In the genomic region with DNA sequence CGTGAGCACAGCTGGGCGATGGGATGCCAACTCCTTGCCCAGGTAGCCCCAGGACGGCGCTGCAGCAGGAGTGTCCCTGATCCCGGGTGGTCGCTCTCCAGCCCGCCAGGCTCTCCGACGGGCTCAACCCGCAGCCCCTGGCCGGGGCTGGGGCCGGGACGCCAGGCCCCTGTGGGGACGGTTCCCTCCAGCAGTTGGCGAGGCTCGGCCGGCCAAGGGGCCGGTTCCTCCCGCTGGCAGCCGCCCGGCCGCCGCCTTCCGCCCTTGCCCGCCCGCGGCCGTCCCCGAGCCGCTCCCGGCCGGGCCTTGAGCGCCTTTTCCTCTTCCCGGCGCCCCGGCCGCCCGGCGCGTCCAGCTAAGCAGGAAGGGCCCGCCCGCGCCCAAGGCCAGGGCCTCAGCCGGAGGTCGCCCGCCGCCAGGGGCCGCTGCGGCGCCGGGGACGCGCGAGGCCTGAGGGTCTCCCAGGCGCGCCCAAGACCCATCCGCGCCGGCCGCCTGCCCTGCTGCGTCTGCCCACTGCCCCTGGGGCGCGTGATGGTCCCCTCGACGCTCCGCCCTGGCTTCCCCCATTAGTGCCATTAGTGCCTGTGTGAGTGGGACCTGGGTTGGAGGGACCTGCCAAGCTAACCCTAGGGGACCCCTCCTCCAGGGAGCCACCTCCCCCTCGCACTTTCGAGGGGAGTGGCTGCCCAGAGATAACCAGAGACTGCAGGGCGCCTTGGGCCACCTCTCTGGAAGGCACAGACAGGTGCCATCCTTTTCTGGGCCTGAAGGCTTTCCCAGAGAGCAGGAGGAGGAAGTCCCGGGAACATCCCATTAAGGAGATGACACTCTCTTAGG, we compare ENCODE assay signal across 8 cellular contexts.
DNase-seq lines count a peak whose midpoint lies in the region; ATAC-seq and TF ChIP-seq lines count a peak whose summit lies in the region.

No MANE protein-coding gene starts in this region.

- TF ChIP-seq EP300 in esophagus muscularis mucosa (IDR thresholded peaks at IDR 0.05) (no peak), neural cell (conservative IDR thresholded peaks at IDR 0.05; ENCODE audit: poor library complexity, severe bottlenecking) (no peak)

- no peak overlapping the region for H3K4me2 ChIP-seq in neural cell (ENCODE audit: low read length)

- no peaks in the 10 kb centered on the region for H3K79me2 ChIP-seq in neural cell (replicated peaks; ENCODE audit: insufficient read depth, low read length)

- H3K9me3 ChIP-seq in esophagus muscularis mucosa, result no peaks in the 10 kb centered on the region
- no peaks in the 10 kb centered on the region for H3K9me3 ChIP-seq in neural cell (ENCODE audit: low read length)

- H3K27me3 Mint-ChIP-seq in WTC11 (ENCODE audit: low read depth), result peaks cover 50% of the 10 kb centered on the region

- CTCF ChIA-PET in WTC11 (lab: Charles Lee), result interaction anchor here (0.6 to 6.2 kb wide), 41 partner anchors 15 to 633 kb away, joined by 3 to 90 read pairs (median 5); partner anchors contain the start of genes HDAC11 and WNT7A

- H3K4me3 ChIP-seq in esophagus muscularis mucosa, result peak overlapping the region; percentile 35 to 54 (median 39)
- H3K4me3 ChIP-seq in neural cell (ENCODE audit: low read length), result peak overlapping the region; percentile 23

- H3F3A ChIP-seq in neural cell (ENCODE audit: insufficient read depth, low read length, poor library complexity, severe bottlenecking), result no peaks in the 10 kb centered on the region

- H3K27me3 ChIP-seq in esophagus muscularis mucosa, result peaks cover 0 to 62% (median 0%) of the 10 kb centered on the region in 4 donors
- H3K27me3 ChIP-seq in neural cell (ENCODE audit: insufficient read depth, low read depth, low read length), result no peaks in the 10 kb centered on the region

- TF ChIP-seq POLR2A in esophagus muscularis mucosa (IDR thresholded peaks at IDR 0.05; ENCODE audit: low read depth), result no peak

- no peaks in the 10 kb centered on the region for H4K20me1 ChIP-seq in neural cell (ENCODE audit: insufficient read depth)

- H3K9ac ChIP-seq in neural cell (ENCODE audit: low read length), result peak overlapping the region; percentile 62

- peaks cover under 1% of the 10 kb centered on the region for H3K9me3 Mint-ChIP-seq in WTC11

- H3K27ac ChIP-seq in esophagus muscularis mucosa (replicated peaks in 1 of 4), result no peak overlapping the region
- peak overlapping the region; percentile 42 for H3K27ac ChIP-seq in neural cell (ENCODE audit: low read length)

- POLR2A ChIA-PET in WTC11 (lab: Charles Lee), result no interaction called here

- no peak overlapping the region for H2AFZ ChIP-seq in neural cell (ENCODE audit: low read depth, low read length)

- 39% methylated on average over 4 of the region's 70 CpGs for WGBS in esophagus muscularis mucosa

- peaks cover 5% of the 10 kb centered on the region; the same call in 1 of the 2 replicates for H3K4me1 Mint-ChIP-seq in WTC11

- H3K4me1 ChIP-seq in esophagus muscularis mucosa, result peaks cover 8 to 29% (median 22%) of the 10 kb centered on the region in 4 donors

- DNase-seq in activated gamma-delta T cell treated with anti-CD3 and anti-CD28 coated beads, Interleukin-2, amount 50 U/mL, for 16 hours (ENCODE audit: low read depth), result peak; percentile 8
- DNase-seq in activated gamma-delta T cell treated with Interleukin-2 at 50 U/mL for 16 hours (no peak), WTC11 (ENCODE audit: low spot score) (peak; percentile 78), esophagus muscularis mucosa (ENCODE audit: extremely low spot score) (no peak), amniotic stem cell (lab: John Stamatoyannopoulos, UW) (no peak), GDM1 (lab: John Stamatoyannopoulos, UW) (no peak)

- peak; percentile 64 for ATAC-seq in WTC11
- no peak for ATAC-seq in HG02798 (IDR thresholded peaks at IDR 0.05; ENCODE audit: poor library complexity, unreplicated experiment)

- TF ChIP-seq CTCF in WTC11 (IDR thresholded peaks at IDR 0.05) (peak; percentile 47), esophagus muscularis mucosa (IDR thresholded peaks at IDR 0.05) (peak; percentile 31 to 59 (median 38)), neural cell (IDR thresholded peaks at IDR 0.05; ENCODE audit: poor library complexity, severe bottlenecking) (peak; percentile 83)

- H3K36me3 Mint-ChIP-seq in WTC11, result no peaks in the 10 kb centered on the region

- H3K36me3 ChIP-seq in esophagus muscularis mucosa, result no peaks in the 10 kb centered on the region
- H3K36me3 ChIP-seq in neural cell (ENCODE audit: insufficient read depth, low read length), result no peaks in the 10 kb centered on the region

- H3K4me3 Mint-ChIP-seq in WTC11, result peak overlapping the region; percentile 53

- peak; percentile 83 for TF ChIP-seq RAD21 in neural cell (conservative IDR thresholded peaks at IDR 0.05)

- H3K9me2 ChIP-seq in neural cell (ENCODE audit: insufficient read depth, low read length), result no peaks in the 10 kb centered on the region

- H3K27ac Mint-ChIP-seq in WTC11, result no peak overlapping the region

- intact Hi-C loops in esophagus muscularis mucosa (cut with DNase I), result no loop called here

TF ChIP-seq in WTC11, 78 proteins besides CTCF, POLR2A, EP300 and RAD21 (continues in another document):
- no peak for TF ChIP-seq NFATC4 (CRISPR knock-in tag; IDR thresholded peaks at IDR 0.05)
- TF ChIP-seq FOXK1 (CRISPR knock-in tag; IDR thresholded peaks at IDR 0.05), result 0 out of 2 replicates have a peak, but pooled peaks have one; percentile 15
- no peak for TF ChIP-seq NR1H2 (CRISPR knock-in tag; IDR thresholded peaks at IDR 0.05)
- TF ChIP-seq ATF1 (CRISPR knock-in tag; IDR thresholded peaks at IDR 0.05), result no peak
- no peak for TF ChIP-seq SOX15 (CRISPR knock-in tag; IDR thresholded peaks at IDR 0.05)
- no peak for TF ChIP-seq SMAD4 (CRISPR knock-in tag; IDR thresholded peaks at IDR 0.05)
- no peak for TF ChIP-seq NFYB (CRISPR knock-in tag; conservative IDR thresholded peaks at IDR 0.05; ENCODE audit: low read depth)
- peak; percentile 81 for TF ChIP-seq ZNF423 (CRISPR knock-in tag; IDR thresholded peaks at IDR 0.05)
- peak; percentile 22; the same call in 1 of the 2 replicates for TF ChIP-seq E2F5 (CRISPR knock-in tag; IDR thresholded peaks at IDR 0.05)
- TF ChIP-seq CBFB (CRISPR knock-in tag; IDR thresholded peaks at IDR 0.05; ENCODE audit: low read depth), result 0 out of 2 replicates have a peak, but pooled peaks have one; percentile 46
- TF ChIP-seq FOXP1 (CRISPR knock-in tag; IDR thresholded peaks at IDR 0.05; ENCODE audit: borderline replicate concordance), result peak; percentile 20; the same call in 1 of the 2 replicates
- 0 out of 2 replicates have a peak, but pooled peaks have one; percentile 39 for TF ChIP-seq TP53 (CRISPR knock-in tag; IDR thresholded peaks at IDR 0.05)
- TF ChIP-seq, protein P1, sequence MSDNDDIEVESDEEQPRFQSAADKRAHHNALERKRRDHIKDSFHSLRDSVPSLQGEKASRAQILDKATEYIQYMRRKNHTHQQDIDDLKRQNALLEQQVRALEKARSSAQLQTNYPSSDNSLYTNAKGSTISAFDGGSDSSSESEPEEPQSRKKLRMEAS (CRISPR knock-in tag; IDR thresholded peaks at IDR 0.05), result peak; percentile 57; the same call in 1 of the 2 replicates

TF ChIP-seq in neural cell, 6 proteins besides CTCF, POLR2A, EP300 and RAD21:
- no peak for TF ChIP-seq POLR2AphosphoS5 (IDR thresholded peaks at IDR 0.05)
- TF ChIP-seq MXI1 (conservative IDR thresholded peaks at IDR 0.05; ENCODE audit: poor library complexity, severe bottlenecking), result no peak
- peak; percentile 92 for TF ChIP-seq SMC3 (conservative IDR thresholded peaks at IDR 0.05; ENCODE audit: poor library complexity)
- TF ChIP-seq TAF1 (IDR thresholded peaks at IDR 0.05; ENCODE audit: low read depth), result peak; percentile 30
- TF ChIP-seq, protein P2, sequence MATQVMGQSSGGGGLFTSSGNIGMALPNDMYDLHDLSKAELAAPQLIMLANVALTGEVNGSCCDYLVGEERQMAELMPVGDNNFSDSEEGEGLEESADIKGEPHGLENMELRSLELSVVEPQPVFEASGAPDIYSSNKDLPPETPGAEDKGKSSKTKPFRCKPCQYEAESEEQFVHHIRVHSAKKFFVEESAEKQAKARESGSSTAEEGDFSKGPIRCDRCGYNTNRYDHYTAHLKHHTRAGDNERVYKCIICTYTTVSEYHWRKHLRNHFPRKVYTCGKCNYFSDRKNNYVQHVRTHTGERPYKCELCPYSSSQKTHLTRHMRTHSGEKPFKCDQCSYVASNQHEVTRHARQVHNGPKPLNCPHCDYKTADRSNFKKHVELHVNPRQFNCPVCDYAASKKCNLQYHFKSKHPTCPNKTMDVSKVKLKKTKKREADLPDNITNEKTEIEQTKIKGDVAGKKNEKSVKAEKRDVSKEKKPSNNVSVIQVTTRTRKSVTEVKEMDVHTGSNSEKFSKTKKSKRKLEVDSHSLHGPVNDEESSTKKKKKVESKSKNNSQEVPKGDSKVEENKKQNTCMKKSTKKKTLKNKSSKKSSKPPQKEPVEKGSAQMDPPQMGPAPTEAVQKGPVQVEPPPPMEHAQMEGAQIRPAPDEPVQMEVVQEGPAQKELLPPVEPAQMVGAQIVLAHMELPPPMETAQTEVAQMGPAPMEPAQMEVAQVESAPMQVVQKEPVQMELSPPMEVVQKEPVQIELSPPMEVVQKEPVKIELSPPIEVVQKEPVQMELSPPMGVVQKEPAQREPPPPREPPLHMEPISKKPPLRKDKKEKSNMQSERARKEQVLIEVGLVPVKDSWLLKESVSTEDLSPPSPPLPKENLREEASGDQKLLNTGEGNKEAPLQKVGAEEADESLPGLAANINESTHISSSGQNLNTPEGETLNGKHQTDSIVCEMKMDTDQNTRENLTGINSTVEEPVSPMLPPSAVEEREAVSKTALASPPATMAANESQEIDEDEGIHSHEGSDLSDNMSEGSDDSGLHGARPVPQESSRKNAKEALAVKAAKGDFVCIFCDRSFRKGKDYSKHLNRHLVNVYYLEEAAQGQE (IDR thresholded peaks at IDR 0.05; ENCODE audit: borderline replicate concordance), result no peak
- TF ChIP-seq EZH2 (IDR thresholded peaks at IDR 0.05; ENCODE audit: borderline replicate concordance, insufficient read depth, low read length, poor library complexity, severe bottlenecking), result no peak

Comparison
In these comparisons a context has a peak if more than half of its experiments do, and no peak if none do; other contexts are left out.
1. DNase-seq: peak in activated gamma-delta T cell treated with anti-CD3 and anti-CD28 coated beads, Interleukin-2, amount 50 U/mL, for 16 hours (single experiment) and WTC11 (single experiment); none in activated gamma-delta T cell treated with Interleukin-2 at 50 U/mL for 16 hours (single experiment), esophagus muscularis mucosa (single experiment), amniotic stem cell (single experiment) and GDM1 (single experiment).
2. Peak in every context shown above with its lines, with median percentiles within 50 percentile points of each other: CTCF ChIP-seq.